In genomic region chr22:42434748-42435425, GRCh38 we compare ENCODE assay signal across 25 cellular contexts. TPM values are rescaled to one million over a fixed set of nuclear protein-coding genes. Genes with fewer than 3 reads are reported as not detected.
DNase-seq lines count a peak whose midpoint lies in the region; ATAC-seq, FAIRE-seq and TF ChIP-seq lines count a peak whose summit lies in the region.
"Had no signal": no experiment of that assay in that cellular context is flagged by ENCODE, and none has a peak within 500 bp of the region (broad histone marks: within the 10 kb centered on the region; RNA-seq: fewer than 3 reads in every experiment).

No MANE protein-coding gene starts in this region.

- peak; percentile 23 for FAIRE-seq in GM12891 (lab: Jason Lieb, UNC)
- no peak for FAIRE-seq in keratinocyte (lab: Jason Lieb, UNC)
- FAIRE-seq: bronchial epithelial cell, colon, D721Med, G401.6, GM18507 had no signal

- peak overlapping the region; percentile 79 to 100 (median 97) for H3K4me2 ChIP-seq in BLaER1 treated with 17β-estradiol and CSF1 and Interleukin-3, amounts not matched to agents 10 nM and 100 nM
- H3K4me2 ChIP-seq in OCI-LY7 (ENCODE audit: low read length) = peak overlapping the region; percentile 30
- peak overlapping the region; percentile 2 for H3K4me2 ChIP-seq in keratinocyte (ENCODE audit: control insufficient read depth, extremely low read depth, insufficient read depth, low read depth, low read length)
- H3K4me2 ChIP-seq: hepatocyte had no signal

- H3K9ac ChIP-seq in BLaER1 treated with 17β-estradiol and CSF1 and Interleukin-3, amounts not matched to agents 10 nM and 100 nM = peak overlapping the region in 7 of 11 experiments; percentile 8 to 55 (median 41); a peak in 8 of 22 replicates
- no peak overlapping the region for H3K9ac ChIP-seq in keratinocyte (ENCODE audit: control insufficient read depth, extremely low read depth, insufficient read depth, low read length)

- H4K20me1 ChIP-seq in BLaER1 treated with 17β-estradiol and CSF1 and Interleukin-3, amounts not matched to agents 10 nM and 100 nM = peaks cover 0 to 20% (median 0%) of the 10 kb centered on the region in 11 experiments; a peak in 4 of 22 replicates
- H4K20me1 ChIP-seq in OCI-LY7 (ENCODE audit: insufficient read depth, low read length) (no peaks in the 10 kb centered on the region), keratinocyte (ENCODE audit: control insufficient read depth, extremely low read depth, insufficient read depth, low read length) (no peaks in the 10 kb centered on the region)

- TF ChIP-seq CTCF in OCI-LY7 (conservative IDR thresholded peaks at IDR 0.05; ENCODE audit: low read length) = no peak
- no peak for TF ChIP-seq CTCF in keratinocyte (optimal IDR thresholded peaks at IDR 0.05 in 1 of 3, IDR thresholded peaks at IDR 0.05 in 1 of 3, conservative IDR thresholded peaks at IDR 0.05 in 1 of 3; ENCODE audit: extremely low read depth in 1 of 3, insufficient read depth in 2 of 3, low read length in 3 of 3)

- intact Hi-C loops in OCI-LY7 (cut with micrococcal nuclease; ENCODE audit: unreplicated experiment) = loop anchor here (5.0 kb wide), 1 partner anchor 138 kb away; no protein-coding TSS in a partner anchor

- H3K79me2 ChIP-seq in OCI-LY7 (ENCODE audit: insufficient read depth, low read depth, low read length) = no peaks in the 10 kb centered on the region
- no peaks in the 10 kb centered on the region for H3K79me2 ChIP-seq in keratinocyte (ENCODE audit: control insufficient read depth, insufficient read depth, low read length)
- H3K79me2 ChIP-seq: hepatocyte had no signal

- H3K9me2 ChIP-seq in OCI-LY7 (ENCODE audit: insufficient read depth, low read length) = no peaks in the 10 kb centered on the region

- dilution Hi-C loops in keratinocyte (cut with MboI; ENCODE audit: extremely low pct_ligation_motif_present, low sequenced_read_pairs) = no loop called here

- H3K36me3 ChIP-seq in BLaER1 treated with 17β-estradiol and CSF1 and Interleukin-3, amounts not matched to agents 10 nM and 100 nM = no peaks in the 10 kb centered on the region
- no peaks in the 10 kb centered on the region for H3K36me3 ChIP-seq in OCI-LY7 (ENCODE audit: insufficient read depth, low read length)
- H3K36me3 ChIP-seq in keratinocyte (ENCODE audit: control insufficient read depth in 2 of 2, extremely low read depth in 1 of 2, insufficient read depth in 2 of 2, low read length in 2 of 2) = no peaks in the 10 kb centered on the region
- H3K36me3 ChIP-seq: esophagus muscularis mucosa, right lobe of liver, uterus had no signal

- CTCF ChIA-PET in OCI-LY7 (lab: Charles Lee; ENCODE audit: unreplicated experiment) = interaction anchor here (0.6 to 0.7 kb wide), 2 partner anchors 351 to 485 kb away, joined by 3 to 8 read pairs; no protein-coding TSS in a partner anchor

- POLR2A ChIA-PET in OCI-LY7 (lab: Charles Lee) = no interaction called here

- H2AFZ ChIP-seq in OCI-LY7 (ENCODE audit: low read length) (no peak overlapping the region), keratinocyte (ENCODE audit: control insufficient read depth, low read length) (no peak overlapping the region)
- H2AFZ ChIP-seq: hepatocyte had no signal

- DNase-seq in GM12891 (ENCODE audit: insufficient read length, low spot score) = no peak
- no peak for DNase-seq in OCI-LY7 (ENCODE audit: low spot score)
- DNase-seq in keratinocyte (ENCODE audit: low read depth, low spot score) = no peak
- no peak for DNase-seq in NCI-H2171 (lab: John Stamatoyannopoulos, UW)
- no peak for DNase-seq in pons (ENCODE audit: low spot score)
- DNase-seq: activated CD4-positive, alpha-beta memory T cell treated with anti-CD3 and anti-CD28 coated beads for 36 hours; activated CD4-positive, CD25-positive, alpha-beta regulatory T cell treated with anti-CD3 and anti-CD28 coated beads, Interleukin-2, amount 50 U/mL, for 72 hours; effector memory CD8-positive, alpha-beta T cell; foreskin melanocyte; HCEC 1CT; NCI-H187 treated with DMSO at 0.1 percent for 48 hours; right lobe of liver; stimulated activated naive B cell treated with anti-CD40 and anti-IgM and Interleukin-4, amounts not matched to agents 10 μg/mL and 1 μg/mL and 100 μg/mL, for 72 hours; uterus had no signal

- H3K9me1 ChIP-seq in keratinocyte (ENCODE audit: control insufficient read depth, extremely low read depth, insufficient read depth, low read length) = no peaks in the 10 kb centered on the region

- ATAC-seq in GM19324 (IDR thresholded peaks at IDR 0.05; ENCODE audit: low FRiP score, unreplicated experiment) = no peak
- ATAC-seq in HG03196 (IDR thresholded peaks at IDR 0.05; ENCODE audit: unreplicated experiment) = no peak
- ATAC-seq: effector memory CD8-positive, alpha-beta T cell; stimulated activated naive B cell treated with anti-CD40 and anti-IgM and Interleukin-4, amounts not matched to agents 10 μg/mL and 1 μg/mL and 100 μg/mL, for 72 hours had no signal

- no peaks in the 10 kb centered on the region for H3K9me3 ChIP-seq in BLaER1 treated with 17β-estradiol and CSF1 and Interleukin-3, amounts not matched to agents 10 nM and 100 nM (replicated peaks in 1 of 11)
- H3K9me3 ChIP-seq in OCI-LY7 (ENCODE audit: low read length) (no peaks in the 10 kb centered on the region), keratinocyte (ENCODE audit: control insufficient read depth, low read depth, low read length) (no peaks in the 10 kb centered on the region)
- H3K9me3 ChIP-seq: esophagus muscularis mucosa, right lobe of liver, uterus had no signal

- H3K27me3 ChIP-seq in BLaER1 treated with 17β-estradiol and CSF1 and Interleukin-3, amounts not matched to agents 10 nM and 100 nM = peaks cover 0 to 13% (median 0%) of the 10 kb centered on the region in 11 experiments; a peak in 3 of 22 replicates
- H3K27me3 ChIP-seq in keratinocyte (ENCODE audit: control insufficient read depth, extremely low read depth, insufficient read depth, low read length) = peaks cover 40% of the 10 kb centered on the region
- H3K27me3 ChIP-seq: hepatocyte, right lobe of liver, uterus had no signal

- H3K27ac ChIP-seq in BLaER1 treated with 17β-estradiol and CSF1 and Interleukin-3, amounts not matched to agents 10 nM and 100 nM = peak overlapping the region in 4 of 11 experiments; percentile 25 to 73 (median 36); a peak in 6 of 22 replicates
- H3K27ac ChIP-seq in OCI-LY7 (ENCODE audit: low read depth, low read length, poor library complexity, severe bottlenecking) = no peak overlapping the region
- no peak overlapping the region for H3K27ac ChIP-seq in keratinocyte (ENCODE audit: control insufficient read depth, insufficient read depth, low read length)
- H3K27ac ChIP-seq: esophagus muscularis mucosa, hepatocyte, SK-N-MC, uterus had no signal

- H3K4me3 ChIP-seq in BLaER1 treated with 17β-estradiol and CSF1 and Interleukin-3, amounts not matched to agents 10 nM and 100 nM = no peak overlapping the region
- H3K4me3 ChIP-seq in OCI-LY7 (ENCODE audit: low read depth, low read length, poor library complexity, severe bottlenecking) = no peak overlapping the region
- no peak overlapping the region for H3K4me3 ChIP-seq in keratinocyte (ENCODE audit: control insufficient read depth in 2 of 3, extremely low read depth in 1 of 3, insufficient read depth in 2 of 3, low read depth in 1 of 3, low read length in 3 of 3)
- H3K4me3 ChIP-seq: esophagus muscularis mucosa, hepatocyte, right lobe of liver, SK-N-MC, uterus had no signal

- peaks cover 92 to 100% (median 99%) of the 10 kb centered on the region in 10 experiments for H3K4me1 ChIP-seq in BLaER1 treated with 17β-estradiol and CSF1 and Interleukin-3, amounts not matched to agents 10 nM and 100 nM
- H3K4me1 ChIP-seq in OCI-LY7 (ENCODE audit: insufficient read depth, low read length, poor library complexity, severe bottlenecking) = peaks cover 52% of the 10 kb centered on the region
- H3K4me1 ChIP-seq in keratinocyte (ENCODE audit: control insufficient read depth, extremely low read depth, insufficient read depth, low read length) = peaks cover 30% of the 10 kb centered on the region

- no peak for TF ChIP-seq POLR2A in GM12891 (IDR thresholded peaks at IDR 0.05; ENCODE audit: low read depth, low read length)

- BruUV-seq in OCI-LY7 (replicated peaks; lab: Mats Ljungman, UMichigan) = no TSS peak

TF ChIP-seq in GM12891, 5 proteins besides CTCF, POLR2A, EP300 and RAD21:
- no peak for TF ChIP-seq PAX5 (IDR thresholded peaks at IDR 0.05; ENCODE audit: insufficient read depth, low read length, severe bottlenecking)
- TF ChIP-seq POU2F2 (IDR thresholded peaks at IDR 0.05; ENCODE audit: low read depth, low read length) = no peak
- TF ChIP-seq POLR2AphosphoS5 (IDR thresholded peaks at IDR 0.05; ENCODE audit: low read depth, low read length) = no peak
- TF ChIP-seq TAF1 (IDR thresholded peaks at IDR 0.05; ENCODE audit: low read depth, low read length) = no peak

RNA-seq across cellular contexts. Expression of gene NFAM1, which starts 2.7 kb away (rescaled TPM):
- 0.53 TPM for polyA plus RNA-seq in GM12891 (2012; ENCODE audit: low read depth, missing spikeins)
- total RNA-seq in OCI-LY7 (2014; rRNA removed; shearing (Covaris generic)) = 0.03 and 0.16 TPM in 2 replicates
- 0.88 and 1.1 TPM in 2 replicates for total RNA-seq in OCI-LY7 (2022)
- 0.05 TPM in 1 of 3 replicates, not detected in the others for polyA plus RNA-seq in keratinocyte
- not detected for polyA plus RNA-seq in keratinocyte (2011; ENCODE audit: low read depth)
- 0.03 and 0.05 TPM in 2 replicates for polyA plus RNA-seq in keratinocyte (2011; cell fraction: cytosol; rRNA removed)
- polyA plus RNA-seq in keratinocyte (2011; cell fraction: nucleus; rRNA removed) = 0.01 and 0.09 TPM in 2 replicates
- polyA plus RNA-seq in keratinocyte (2012; ENCODE audit: low replicate concordance) = 0.01 TPM in 1 of 2 replicates, not detected in the other
- 0.16 TPM in 1 of 3 replicates, not detected in the others for polyA minus RNA-seq in keratinocyte
- not detected for polyA minus RNA-seq in keratinocyte (2011; cell fraction: cytosol; rRNA and poly(A)+ RNA removed)
- not detected in 2 replicates for polyA minus RNA-seq in keratinocyte (2011; cell fraction: nucleus; rRNA and poly(A)+ RNA removed)
- total RNA-seq: bronchial epithelial cell had no signal

Comparison
In these comparisons a context has a peak if more than half of its experiments do, and no peak if none do; other contexts are left out.
1. H3K4me2 ChIP-seq: peak in every context shown above with its lines; median percentile 97 in BLaER1 treated with 17β-estradiol and CSF1 and Interleukin-3, amounts not matched to agents 10 nM and 100 nM; 30 in OCI-LY7; 2 in keratinocyte.